In the genomic region with DNA sequence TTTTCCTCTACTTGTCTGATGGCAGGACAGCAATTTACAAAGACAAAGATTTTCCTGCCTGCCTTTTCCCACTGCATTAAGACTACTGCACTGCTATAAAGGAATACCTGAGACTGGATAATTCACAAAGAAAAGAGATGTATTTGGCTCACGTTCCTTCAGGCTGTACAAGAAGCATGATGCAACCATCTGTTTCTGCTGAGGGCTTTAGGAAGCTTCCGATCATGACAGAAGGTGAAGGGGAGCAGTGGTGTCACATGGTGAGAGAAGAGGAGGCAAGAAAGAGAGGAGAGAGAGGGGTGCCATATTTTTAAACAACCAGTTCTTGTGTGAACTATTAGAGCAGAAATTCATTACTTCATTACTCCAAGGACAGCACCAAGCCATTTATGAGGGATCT, we compare ENCODE assay signal across 30 cellular contexts.
"Had no signal": no experiment of that assay in that cellular context is flagged by ENCODE, and none has a peak within 500 bp of the region (broad histone marks: within the 10 kb centered on the region; RNA-seq: fewer than 3 reads in every experiment).

No MANE protein-coding gene starts in this region.

- H3K4me1 ChIP-seq: pancreas, prostate gland, right atrium auricular region, suprapubic skin, testis, tibial artery, transverse colon, upper lobe of right lung, uterus had no signal

- H3K27me3 ChIP-seq: neutrophil, right atrium auricular region, spleen, suprapubic skin, testis, tibial artery, transverse colon, upper lobe of right lung had no signal

- DNase-seq: naive thymus-derived CD4-positive, alpha-beta T cell; natural killer cell; nucleus accumbens; pancreas; retina; spleen; stimulated activated CD4-positive, alpha-beta T cell treated with anti-CD3 and anti-CD28 coated beads, Interleukin-12 subunit alpha, Interleukin-12 subunit beta, amount 100 ng/mL, for 4 hours; stimulated activated CD4-positive, alpha-beta T cell treated with anti-CD3 and anti-CD28 coated beads, Interleukin-1b, Interleukin-23, amount 100 ng/mL, for 48 hours; stimulated activated CD4-positive, alpha-beta T cell treated with anti-CD3 and anti-CD28 coated beads, Interleukin-4, amount 100 ng/mL, for 1 hour; stimulated activated CD4-positive, alpha-beta T cell treated with anti-CD3 and anti-CD28 coated beads, Interleukin-4, amount 100 ng/mL, for 4 hours; stimulated activated CD8-positive, alpha-beta memory T cell treated with anti-CD3 and anti-CD28 coated beads, Interleukin-4, amount 100 ng/mL, for 48 hours; stimulated activated naive CD4-positive, alpha-beta T cell; stimulated activated naive CD8-positive, alpha-beta T cell treated with anti-CD3 and anti-CD28 coated beads, Interleukin-15, amount 100 ng/mL, for 72 hours; stimulated activated naive CD8-positive, alpha-beta T cell treated with anti-CD3 and anti-CD28 coated beads, Interleukin-15, Interleukin-2, amounts not matched to agents 100 U/mL and 50 U/mL, for 24 hours; substantia nigra; testis; tibial artery; transverse colon; upper lobe of right lung; uterus had no signal

- H3K4me1 Mint-ChIP-seq: naive thymus-derived CD4-positive, alpha-beta T cell; natural killer cell; stimulated activated memory B cell treated with anti-CD40 and anti-IgM and Interleukin-4, amounts not matched to agents 10 μg/mL and 1 μg/mL and 100 μg/mL, for 72 hours; stimulated activated naive CD8-positive, alpha-beta T cell treated with anti-CD3 and anti-CD28 coated beads, Interleukin-15, amount 100 ng/mL, for 72 hours had no signal

- ATAC-seq: naive thymus-derived CD4-positive, alpha-beta T cell; natural killer cell; pancreas; sciatic nerve; stimulated activated memory B cell treated with anti-CD40 and anti-IgM and Interleukin-4, amounts not matched to agents 10 μg/mL and 1 μg/mL and 100 μg/mL, for 72 hours; stimulated activated naive CD8-positive, alpha-beta T cell treated with anti-CD3 and anti-CD28 coated beads, Interleukin-15, amount 100 ng/mL, for 72 hours; stimulated activated naive CD8-positive, alpha-beta T cell treated with anti-CD3 and anti-CD28 coated beads, Interleukin-15, Interleukin-2, amounts not matched to agents 100 U/mL and 50 U/mL, for 24 hours; upper lobe of right lung had no signal

- H3K9me3 ChIP-seq: neutrophil, pancreas, prostate gland, suprapubic skin, testis, tibial artery, transverse colon, upper lobe of right lung, uterus had no signal

- H3K27ac Mint-ChIP-seq: naive thymus-derived CD4-positive, alpha-beta T cell; natural killer cell; nephron; stimulated activated memory B cell treated with anti-CD40 and anti-IgM and Interleukin-4, amounts not matched to agents 10 μg/mL and 1 μg/mL and 100 μg/mL, for 72 hours; stimulated activated naive CD8-positive, alpha-beta T cell treated with anti-CD3 and anti-CD28 coated beads, Interleukin-15, amount 100 ng/mL, for 72 hours; type B pancreatic cell had no signal

- H3K4me2 ChIP-seq: smooth muscle cell had no signal

- H3K27ac ChIP-seq: neutrophil, pancreas, prostate gland, right atrium auricular region, skin epidermis, spleen, suprapubic skin, testis, tibial artery, transverse colon, upper lobe of right lung, uterus had no signal

- H3K36me3 Mint-ChIP-seq: naive thymus-derived CD4-positive, alpha-beta T cell; natural killer cell; stimulated activated memory B cell treated with anti-CD40 and anti-IgM and Interleukin-4, amounts not matched to agents 10 μg/mL and 1 μg/mL and 100 μg/mL, for 72 hours; type B pancreatic cell had no signal

- H3K36me3 ChIP-seq: neutrophil, pancreas, prostate gland, right atrium auricular region, spleen, suprapubic skin, tibial artery, upper lobe of right lung, uterus had no signal

- H3K4me3 ChIP-seq: pancreas, prostate gland, right atrium auricular region, skin epidermis, smooth muscle cell, spleen, suprapubic skin, testis, tibial artery, transverse colon, upper lobe of right lung, uterus had no signal

- FAIRE-seq: pancreas had no signal

- H3K9me3 Mint-ChIP-seq: stimulated activated memory B cell treated with anti-CD40 and anti-IgM and Interleukin-4, amounts not matched to agents 10 μg/mL and 1 μg/mL and 100 μg/mL, for 72 hours; stimulated activated naive CD8-positive, alpha-beta T cell treated with anti-CD3 and anti-CD28 coated beads, Interleukin-15, amount 100 ng/mL, for 72 hours; type B pancreatic cell had no signal

- H3K27me3 Mint-ChIP-seq: naive thymus-derived CD4-positive, alpha-beta T cell; stimulated activated memory B cell treated with anti-CD40 and anti-IgM and Interleukin-4, amounts not matched to agents 10 μg/mL and 1 μg/mL and 100 μg/mL, for 72 hours; stimulated activated naive CD8-positive, alpha-beta T cell treated with anti-CD3 and anti-CD28 coated beads, Interleukin-15, amount 100 ng/mL, for 72 hours; type B pancreatic cell had no signal

- H3K4me3 Mint-ChIP-seq: naive thymus-derived CD4-positive, alpha-beta T cell; natural killer cell; nephron; stimulated activated memory B cell treated with anti-CD40 and anti-IgM and Interleukin-4, amounts not matched to agents 10 μg/mL and 1 μg/mL and 100 μg/mL, for 72 hours; stimulated activated naive CD8-positive, alpha-beta T cell treated with anti-CD3 and anti-CD28 coated beads, Interleukin-15, amount 100 ng/mL, for 72 hours; type B pancreatic cell had no signal
